In genomic region chr4:89101256-89102161, GRCh38 we compare ENCODE assay signal across 9 cellular contexts.
DNase-seq lines count a peak whose midpoint lies in the region; ATAC-seq and TF ChIP-seq lines count a peak whose summit lies in the region.
"Had no signal": no experiment of that assay in that cellular context is flagged by ENCODE, and none has a peak within 500 bp of the region (broad histone marks: within the 10 kb centered on the region; RNA-seq: fewer than 3 reads in every experiment).

No MANE protein-coding gene starts in this region.

- H3K4me3 ChIP-seq in epithelial cell of esophagus (ENCODE audit: low read length), result no peak overlapping the region

- peak; percentile 25 for DNase-seq in epithelial cell of esophagus (ENCODE audit: low read depth)
- no peak for DNase-seq in NCI-H748 (lab: John Stamatoyannopoulos, UW; ENCODE audit: unreplicated experiment)
- DNase-seq in NCI-H1694 treated with DMSO at 0.1 percent for 48 hours (lab: John Stamatoyannopoulos, UW), result no peak
- DNase-seq in cerebellar cortex (ENCODE audit: low spot score), result no peak
- DNase-seq: foreskin fibroblast, NCI-H1436 treated with DMSO at 0.1 percent for 48 hours had no signal

- TF ChIP-seq CTCF in epithelial cell of esophagus (IDR thresholded peaks at IDR 0.05; ENCODE audit: insufficient read depth, low read depth, low read length, missing control alignments), result no peak

- ATAC-seq in GM18861 (IDR thresholded peaks at IDR 0.05; ENCODE audit: unreplicated experiment) (peak; percentile 90), GM21381 (IDR thresholded peaks at IDR 0.05; ENCODE audit: unreplicated experiment) (peak; percentile 95), HG03159 (IDR thresholded peaks at IDR 0.05; ENCODE audit: unreplicated experiment) (peak; percentile 94)
